ENCODE assay signal across 8 cellular contexts in the genomic region with DNA sequence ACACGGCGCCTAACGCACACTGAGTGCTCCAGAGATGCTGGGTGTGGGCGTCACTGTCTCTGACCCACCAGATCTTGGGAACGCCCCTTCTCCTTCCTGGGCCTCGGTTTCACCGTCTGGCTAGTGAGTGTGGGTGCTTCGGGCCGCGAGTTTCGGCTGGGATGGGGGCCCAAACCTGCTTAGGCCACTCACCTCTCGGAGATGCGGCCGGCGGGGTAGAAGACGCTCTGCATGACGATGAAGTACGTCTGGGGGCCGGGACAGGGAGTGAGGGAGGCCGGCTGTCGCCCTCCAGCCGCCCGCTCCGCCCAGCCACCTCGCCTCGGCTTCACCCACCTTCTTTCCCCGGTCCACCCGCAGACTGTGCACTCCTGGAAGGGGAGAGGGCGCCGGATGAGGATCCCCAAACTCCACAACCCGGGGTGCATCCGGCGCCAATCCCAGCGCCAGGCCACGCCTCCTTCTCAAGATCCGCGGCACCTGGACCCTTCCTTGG. TPM values are rescaled to one million over a fixed set of nuclear protein-coding genes. Genes with fewer than 3 reads are reported as not detected.
A peak's percentile ranks its signal among the peaks of the same experiment; 100 is the strongest.
DNase-seq lines count a peak whose midpoint lies in the region; ATAC-seq and TF ChIP-seq lines count a peak whose summit lies in the region.

No MANE protein-coding gene starts in this region.

- peak; percentile 24 for ATAC-seq in CD8-positive, alpha-beta T cell
- ATAC-seq in naive thymus-derived CD8-positive, alpha-beta T cell = peak; percentile 20 to 22

- no peak overlapping the region for H3K27ac ChIP-seq in CD8-positive, alpha-beta T cell (ENCODE audit: low read depth, low read length)
- H3K27ac ChIP-seq in HUES48 (ENCODE audit: low read depth, low read length) = no peak overlapping the region
- no peak overlapping the region for H3K27ac ChIP-seq in tibial artery

- H3K36me3 Mint-ChIP-seq in CD8-positive, alpha-beta T cell = no peaks in the 10 kb centered on the region
- no peaks in the 10 kb centered on the region for H3K36me3 Mint-ChIP-seq in naive thymus-derived CD8-positive, alpha-beta T cell

- intact Hi-C loops in CD8-positive, alpha-beta T cell (cut with DNase I, micrococcal nuclease) = loop anchor here (1.0 kb wide), 2 partner anchors 10 kb away; a partner anchor contains a TSS
- intact Hi-C loops in tibial artery (cut with DNase I; ENCODE audit: low total_unique reads) (loop anchor here (2.0 kb wide), 1 partner anchor 336 kb away; no protein-coding TSS in a partner anchor), lower leg skin (cut with DNase I; ENCODE audit: low total_unique reads) (loop anchor here (10.0 kb wide), 1 partner anchor 422 kb away; no protein-coding TSS in a partner anchor)

- no peak overlapping the region for H3K27ac Mint-ChIP-seq in CD8-positive, alpha-beta T cell
- peak overlapping the region in 1 of 10 donors; percentile 73 for H3K27ac Mint-ChIP-seq in naive thymus-derived CD8-positive, alpha-beta T cell

- 8 to 14% methylated on average over 26 to 36 of the region's 37 CpGs for WGBS in lower leg skin, 2 donors

- TF ChIP-seq CTCF in CD8-positive, alpha-beta T cell (IDR thresholded peaks at IDR 0.05) = no peak
- TF ChIP-seq CTCF in choroid plexus epithelial cell (conservative IDR thresholded peaks at IDR 0.05; ENCODE audit: low read depth, low read length) (no peak), tibial artery (IDR thresholded peaks at IDR 0.05) (no peak), lower leg skin (IDR thresholded peaks at IDR 0.05) (no peak)

- H3K4me1 ChIP-seq in CD8-positive, alpha-beta T cell (ENCODE audit: insufficient read depth, low read length) = peaks cover 36% of the 10 kb centered on the region
- H3K4me1 ChIP-seq in HUES48 (ENCODE audit: control insufficient read depth, insufficient read depth, low read length) = peaks cover 26% of the 10 kb centered on the region
- peaks cover 0 to 39% (median 32%) of the 10 kb centered on the region in 4 donors for H3K4me1 ChIP-seq in tibial artery

- H3K9ac ChIP-seq in HUES48 (ENCODE audit: low read depth, low read length) = peak overlapping the region; percentile 51; the same call in 1 of the 2 replicates

- H3K9me3 Mint-ChIP-seq in CD8-positive, alpha-beta T cell = no peaks in the 10 kb centered on the region
- H3K9me3 Mint-ChIP-seq in naive thymus-derived CD8-positive, alpha-beta T cell = peaks cover 0 to 2% (median 0%) of the 10 kb centered on the region in 9 donors

- H3K4me1 Mint-ChIP-seq in CD8-positive, alpha-beta T cell (ENCODE audit: low read depth) = peaks cover 25% of the 10 kb centered on the region
- peaks cover 14 to 31% (median 27%) of the 10 kb centered on the region in 4 donors for H3K4me1 Mint-ChIP-seq in naive thymus-derived CD8-positive, alpha-beta T cell

- H3K27me3 ChIP-seq in CD8-positive, alpha-beta T cell (ENCODE audit: insufficient read depth, low read length) = no peaks in the 10 kb centered on the region
- H3K27me3 ChIP-seq in HUES48 (ENCODE audit: control insufficient read depth, insufficient read depth, low read length) (peaks cover 20% of the 10 kb centered on the region), tibial artery (peaks cover 0 to 53% of the 10 kb centered on the region in 2 donors)

- no peaks in the 10 kb centered on the region for H3K36me3 ChIP-seq in CD8-positive, alpha-beta T cell (ENCODE audit: insufficient read depth, low read length)
- H3K36me3 ChIP-seq in HUES48 (ENCODE audit: control insufficient read depth, insufficient read depth, low read length) (no peaks in the 10 kb centered on the region), tibial artery (no peaks in the 10 kb centered on the region)

- no peaks in the 10 kb centered on the region for H3K9me3 ChIP-seq in CD8-positive, alpha-beta T cell (ENCODE audit: low read length)
- no peaks in the 10 kb centered on the region for H3K9me3 ChIP-seq in HUES48 (ENCODE audit: control insufficient read depth, insufficient read depth, low read length)
- no peaks in the 10 kb centered on the region for H3K9me3 ChIP-seq in tibial artery

- POLR2A ChIA-PET in CD8-positive, alpha-beta T cell (lab: Charles Lee) = interaction anchor here (1.0 kb wide), 1 partner anchor 11 kb away, joined by 3 read pairs; no protein-coding TSS in a partner anchor
- POLR2A ChIA-PET in naive thymus-derived CD8-positive, alpha-beta T cell (lab: Charles Lee) = interaction anchor here (1.3 to 1.5 kb wide), 2 partner anchors 10 to 141 kb away, joined by 5 to 6 read pairs; a partner anchor contains a TSS

- peak in 1 of 7 experiments; percentile 35 for DNase-seq in CD8-positive, alpha-beta T cell
- DNase-seq in choroid plexus epithelial cell (ENCODE audit: low read depth) (no peak), OCI-M2 (lab: John Stamatoyannopoulos, UW; ENCODE audit: unreplicated experiment) (no peak), tibial artery (no peak), lower leg skin (ENCODE audit: low spot score in 2 of 2) (no peak), T-helper 9 cell (no peak)
- DNase-seq in naive thymus-derived CD8-positive, alpha-beta T cell = no peak

- H3K4me3 ChIP-seq in CD8-positive, alpha-beta T cell (ENCODE audit: low read depth, low read length) = peak overlapping the region; percentile 65
- peak overlapping the region; percentile 81 for H3K4me3 ChIP-seq in HUES48 (ENCODE audit: low read depth, low read length)
- H3K4me3 ChIP-seq in choroid plexus epithelial cell (ENCODE audit: low read depth, low read length) = peak overlapping the region; percentile 44
- H3K4me3 ChIP-seq in tibial artery = peak overlapping the region in 1 of 2 donors; percentile 10
- no peak overlapping the region for H3K4me3 ChIP-seq in lower leg skin (ENCODE audit: low read depth, poor library complexity, severe bottlenecking)

- H3K27me3 Mint-ChIP-seq in CD8-positive, alpha-beta T cell (ENCODE audit: low read depth) = peaks cover 2% of the 10 kb centered on the region
- H3K27me3 Mint-ChIP-seq in naive thymus-derived CD8-positive, alpha-beta T cell = peaks cover 0 to 7% (median 4%) of the 10 kb centered on the region in 5 donors

- CTCF ChIA-PET in CD8-positive, alpha-beta T cell (lab: Charles Lee) = interaction anchor here (1.5 to 2.4 kb wide), 3 partner anchors 15 to 108 kb away, joined by 4 to 10 read pairs (median 5); no protein-coding TSS in a partner anchor

- TF ChIP-seq POLR2A in lower leg skin (IDR thresholded peaks at IDR 0.05) = no peak

- H3K4me3 Mint-ChIP-seq in CD8-positive, alpha-beta T cell = peak overlapping the region; percentile 69
- peak overlapping the region; percentile 59 to 83 (median 68) for H3K4me3 Mint-ChIP-seq in naive thymus-derived CD8-positive, alpha-beta T cell

RNA-seq across cellular contexts. Expression of a gene that starts 3.6 kb away (rescaled TPM):
- 1 to 10 TPM; 5.1 to 7.4 TPM for total RNA-seq in CD8-positive, alpha-beta T cell
- total RNA-seq in naive thymus-derived CD8-positive, alpha-beta T cell = 1 to 10 TPM; 1.8 to 2.0 TPM
- under 1 TPM in 2 of 3 donors, not detected in 1; 0.28 to 0.46 TPM for polyA plus RNA-seq in naive thymus-derived CD8-positive, alpha-beta T cell
- total RNA-seq in lower leg skin = 10 to 100 TPM in 1 of 4 donors, 1 to 10 TPM in 3; 4.1 to 11.3 (median 8.4) TPM

RNA-seq across cellular contexts. Expression of a gene that starts 10.2 kb away (rescaled TPM):
- 10 to 100 TPM; 40.0 to 47.6 TPM for total RNA-seq in CD8-positive, alpha-beta T cell
- 10 to 100 TPM; 47.0 to 47.5 TPM for total RNA-seq in naive thymus-derived CD8-positive, alpha-beta T cell
- polyA plus RNA-seq in naive thymus-derived CD8-positive, alpha-beta T cell = 10 to 100 TPM; 19.8 to 34.4 (median 22.1) TPM
- 10 to 100 TPM in 2 of 4 donors, 1 to 10 TPM in 2; 4.6 to 28.5 (median 16.5) TPM for total RNA-seq in lower leg skin

RNA-seq across cellular contexts. Expression of a gene that starts 10.6 kb away (rescaled TPM):
- total RNA-seq in CD8-positive, alpha-beta T cell = 10 to 100 TPM; 40.2 to 42.7 TPM
- 10 to 100 TPM; 71.1 to 74.6 TPM for total RNA-seq in naive thymus-derived CD8-positive, alpha-beta T cell
- polyA plus RNA-seq in naive thymus-derived CD8-positive, alpha-beta T cell = 10 to 100 TPM; 28.5 to 34.7 (median 34.2) TPM
- 10 to 100 TPM; 11.9 to 21.1 (median 15.8) TPM for total RNA-seq in lower leg skin

RNA-seq across cellular contexts. Expression of a gene that starts 27.6 kb away (rescaled TPM):
- total RNA-seq in CD8-positive, alpha-beta T cell = 10 to 100 TPM; 49.8 to 56.1 TPM
- 100 to 1,000 TPM; 102 to 110 TPM for total RNA-seq in naive thymus-derived CD8-positive, alpha-beta T cell
- 10 to 100 TPM; 29.8 to 42.8 (median 30.3) TPM for polyA plus RNA-seq in naive thymus-derived CD8-positive, alpha-beta T cell
- total RNA-seq in lower leg skin = 10 to 100 TPM; 50.5 to 72.9 (median 65.6) TPM

RNA-seq across cellular contexts. Expression of a gene that starts 49.5 kb away (rescaled TPM):
- 10 to 100 TPM; 34.8 to 35.2 TPM for total RNA-seq in CD8-positive, alpha-beta T cell
- total RNA-seq in naive thymus-derived CD8-positive, alpha-beta T cell = 10 to 100 TPM; 52.2 to 57.1 TPM
- polyA plus RNA-seq in naive thymus-derived CD8-positive, alpha-beta T cell = under 1 TPM in 2 of 3 donors, not detected in 1; 0.07 to 0.22 TPM
- total RNA-seq in lower leg skin = 10 to 100 TPM in 3 of 4 donors, 1 to 10 TPM in 1; 9.5 to 35.4 (median 19.8) TPM
